Comparison of ENCODE assay signal across 1 cellular context in genomic region chr5:149930060-149930753, GRCh38.
TF ChIP-seq lines count a peak whose summit lies in the region.

No MANE protein-coding gene starts in this region.

TF ChIP-seq in HCT116, 20 proteins besides CTCF, POLR2A, EP300 and RAD21:
- TF ChIP-seq ZBTB33 (IDR thresholded peaks at IDR 0.05; ENCODE audit: extremely low read depth, insufficient replicate concordance, low read length) = no peak
- TF ChIP-seq REST (IDR thresholded peaks at IDR 0.05; ENCODE audit: low read depth) = no peak
- no peak for TF ChIP-seq EZH2 (IDR thresholded peaks at IDR 0.05)
- TF ChIP-seq FOSL1 (IDR thresholded peaks at IDR 0.05; ENCODE audit: low read depth) = no peak
- no peak for TF ChIP-seq TCF7L2 (IDR thresholded peaks at IDR 0.05; ENCODE audit: borderline replicate concordance, extremely low read depth, insufficient read depth, insufficient read length)
- no peak for TF ChIP-seq CBX3 (IDR thresholded peaks at IDR 0.05; ENCODE audit: low read depth)
- no peak for TF ChIP-seq ELF1 (IDR thresholded peaks at IDR 0.05; ENCODE audit: borderline replicate concordance, low read depth)
- TF ChIP-seq JUND (IDR thresholded peaks at IDR 0.05) = no peak
- TF ChIP-seq, protein P1, sequence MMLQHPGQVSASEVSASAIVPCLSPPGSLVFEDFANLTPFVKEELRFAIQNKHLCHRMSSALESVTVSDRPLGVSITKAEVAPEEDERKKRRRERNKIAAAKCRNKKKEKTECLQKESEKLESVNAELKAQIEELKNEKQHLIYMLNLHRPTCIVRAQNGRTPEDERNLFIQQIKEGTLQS (IDR thresholded peaks at IDR 0.05) = no peak
- no peak for TF ChIP-seq SP1 (IDR thresholded peaks at IDR 0.05; ENCODE audit: low read depth)
